20 cellular contexts compared by ENCODE assay signal in the genomic region with DNA sequence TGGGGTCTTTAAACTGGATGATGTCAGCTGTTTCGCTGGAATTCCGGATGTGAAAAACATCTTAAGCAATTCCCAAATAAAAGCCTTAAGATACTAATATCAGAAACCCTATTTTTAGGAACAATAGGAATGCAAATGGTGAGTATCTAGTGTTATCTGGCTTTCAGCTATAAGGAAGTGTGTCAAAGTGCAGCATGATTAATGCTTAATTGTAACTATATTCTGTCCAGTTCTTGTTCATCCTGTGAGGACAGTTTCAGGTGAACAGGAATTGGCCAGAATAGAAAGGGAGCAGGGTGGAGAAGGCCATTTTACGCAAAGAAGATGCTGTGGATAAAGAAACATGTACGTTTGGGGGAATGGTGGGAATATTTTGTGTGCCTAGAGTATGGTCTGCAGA.
A peak's percentile ranks its signal among the peaks of the same experiment; 100 is the strongest.
DNase-seq lines count a peak whose midpoint lies in the region; ATAC-seq, FAIRE-seq and TF ChIP-seq lines count a peak whose summit lies in the region.
"Had no signal": no experiment of that assay in that cellular context is flagged by ENCODE, and none has a peak within 500 bp of the region (broad histone marks: within the 10 kb centered on the region; RNA-seq: fewer than 3 reads in every experiment).

No MANE protein-coding gene starts in this region.

- peak overlapping the region; percentile 70 for H3K4ac ChIP-seq in IMR-90 (ENCODE audit: low read depth, low read length)

- intact Hi-C loops in IMR-90 (cut with micrococcal nuclease) (no loop called here), endothelial cell of umbilical vein (cut with micrococcal nuclease) (loop anchor here (5.0 to 10.0 kb wide), 2 partner anchors 100 to 327 kb away; no protein-coding TSS in a partner anchor)

- DNase-seq in A549 (ENCODE audit: low read depth in 1 of 2, low spot score in 1 of 2) (no peak), IMR-90 (no peak), endothelial cell of umbilical vein (ENCODE audit: low read depth, low spot score) (no peak), osteoblast (ENCODE audit: insufficient read length, low spot score, missing footprints) (no peak), ACHN (no peak), COLO829 (ENCODE audit: low spot score) (no peak), hepatic stellate cell (ENCODE audit: low spot score) (no peak)
- DNase-seq in activated CD8-positive, alpha-beta memory T cell treated with anti-CD3 and anti-CD28 coated beads, Interleukin-2, amount 50 U/mL, for 4 hours, result no peak
- DNase-seq: C1 segment of cervical spinal cord; DMS153; H7; NCI-H187; NCI-H446; NCI-H69; NK-92 treated with Interleukin-12 subunit alpha and Interleukin-12 subunit beta, amount 100 ng/mL, for 24 hours; RPMI8226 had no signal

- H3K9ac ChIP-seq in IMR-90 (ENCODE audit: low read depth, low read length) (no peak overlapping the region), endothelial cell of umbilical vein (replicated peaks; ENCODE audit: extremely low read depth, insufficient read depth, low read length) (no peak overlapping the region)

- 37% methylated on average over 4 of the region's 4 CpGs for WGBS in A549 (ENCODE audit: missing lambda C conversion rate)
- 60% methylated on average over 1 of the region's 4 CpGs; no CpG with 5 or more reads in 1 of the 2 experiments for WGBS in IMR-90 (ENCODE audit: extremely low coverage in 2 of 2, insufficient read length in 1 of 2), 2 experiments

- ATAC-seq in A549 (no peak), IMR-90 (ENCODE audit: low read depth) (no peak)
- ATAC-seq: K562 had no signal

- dilution Hi-C loops in IMR-90 (cut with HindIII; ENCODE audit: low sequenced_read_pairs, unreplicated experiment), result no loop called here
- dilution Hi-C loops in endothelial cell of umbilical vein (cut with MboI; ENCODE audit: extremely low pct_ligation_motif_present, low sequenced_read_pairs), result no loop called here

- H3K23ac ChIP-seq in IMR-90 (ENCODE audit: low read depth, low read length), result peak overlapping the region; percentile 71; the same call in 1 of the 2 replicates

- no peak overlapping the region for H2AFZ ChIP-seq in IMR-90 (replicated peaks; ENCODE audit: low read length, poor library complexity)
- no peak overlapping the region for H2AFZ ChIP-seq in endothelial cell of umbilical vein (ENCODE audit: low read depth, low read length)
- no peak overlapping the region for H2AFZ ChIP-seq in osteoblast (ENCODE audit: low read length)

- 0 out of 4 replicates have a peak overlapping the region, but pooled peaks of 1 of the 2 experiments have one; percentile 44 for H4K8ac ChIP-seq in IMR-90 (ENCODE audit: low read depth in 2 of 2, low read length in 2 of 2)

- no peaks in the 10 kb centered on the region for H3K36me3 ChIP-seq in IMR-90 (ENCODE audit: control insufficient read depth, insufficient read depth, low read length)
- no peaks in the 10 kb centered on the region for H3K36me3 ChIP-seq in endothelial cell of umbilical vein (ENCODE audit: control insufficient read depth in 2 of 2, extremely low read depth in 1 of 2, insufficient read depth in 2 of 2, low read length in 2 of 2)
- H3K36me3 ChIP-seq in osteoblast (ENCODE audit: insufficient read depth, low read length), result no peaks in the 10 kb centered on the region
- H3K36me3 ChIP-seq: SJCRH30 had no signal

- H2BK120ac ChIP-seq in IMR-90 (ENCODE audit: low read depth, low read length), result peak overlapping the region; percentile 91

- no peaks in the 10 kb centered on the region for H3K79me1 ChIP-seq in IMR-90 (ENCODE audit: low read depth in 1 of 2, low read length in 2 of 2)

- H3K27ac ChIP-seq in A549, result peak overlapping the region; percentile 66 to 83; a peak in 5 of 6 replicates
- no peak overlapping the region for H3K27ac ChIP-seq in IMR-90 (ENCODE audit: insufficient read depth, low read length)
- peak overlapping the region; percentile 42 for H3K27ac ChIP-seq in endothelial cell of umbilical vein (ENCODE audit: insufficient read depth, low read depth, low read length)
- peak overlapping the region; percentile 85 for H3K27ac ChIP-seq in osteoblast (ENCODE audit: low read depth, low read length)
- H3K27ac ChIP-seq: HL-60 had no signal

- no peak overlapping the region for H2AK9ac ChIP-seq in IMR-90 (replicated peaks; ENCODE audit: low read depth, low read length, poor library complexity)

- no peak overlapping the region for H3K4me3 ChIP-seq in A549
- H3K4me3 ChIP-seq in IMR-90 (ENCODE audit: insufficient read depth, low read depth, low read length), result no peak overlapping the region
- no peak overlapping the region for H3K4me3 ChIP-seq in endothelial cell of umbilical vein (replicated peaks in 1 of 3; ENCODE audit: insufficient read depth in 1 of 3, low read depth in 1 of 3, low read length in 3 of 3)
- no peak overlapping the region for H3K4me3 ChIP-seq in osteoblast (ENCODE audit: insufficient read depth, low read length)
- H3K4me3 ChIP-seq: K562, SJCRH30 had no signal

- no peaks in the 10 kb centered on the region for H3K79me2 ChIP-seq in endothelial cell of umbilical vein (ENCODE audit: control insufficient read depth, insufficient read depth, low read length)
- no peaks in the 10 kb centered on the region for H3K79me2 ChIP-seq in osteoblast (ENCODE audit: insufficient read depth, low read length)

- H2AK5ac ChIP-seq in IMR-90 (ENCODE audit: low read depth, low read length), result no peak overlapping the region; the same call in 1 of the 2 replicates

- H2BK5ac ChIP-seq in IMR-90 (ENCODE audit: low read depth, low read length, poor library complexity, severe bottlenecking), result peak overlapping the region; percentile 64

- peak overlapping the region; percentile 93 for H2BK20ac ChIP-seq in IMR-90 (ENCODE audit: low read depth, low read length)

- CTCF ChIA-PET in A549 (lab: Yijun Ruan, JAX) (interaction anchor here (1.0 to 2.6 kb wide), 2 partner anchors 11 to 86 kb away, joined by 3 to 8 read pairs; no protein-coding TSS in a partner anchor), IMR-90 (lab: Yijun Ruan, JAX) (no interaction called here), endothelial cell of umbilical vein (lab: Charles Lee) (interaction anchor here (1.2 to 3.1 kb wide), 4 partner anchors 12 to 215 kb away, joined by 3 to 15 read pairs (median 4); no protein-coding TSS in a partner anchor)

- POLR2A ChIA-PET in A549 (lab: Yijun Ruan, JAX), result no interaction called here
- POLR2A ChIA-PET in IMR-90 (lab: Charles Lee; ENCODE audit: unreplicated experiment), result no interaction called here
- POLR2A ChIA-PET in endothelial cell of umbilical vein (lab: Charles Lee), result no interaction called here

- peak overlapping the region; percentile 68 for H3K14ac ChIP-seq in IMR-90 (replicated peaks; ENCODE audit: low read depth, low read length)

- H3K9me3 ChIP-seq in A549 (peaks cover 2% of the 10 kb centered on the region; the same call in 1 of the 3 replicates), IMR-90 (ENCODE audit: control insufficient read depth, insufficient read depth, low read length) (no peaks in the 10 kb centered on the region), endothelial cell of umbilical vein (replicated peaks; ENCODE audit: control insufficient read depth, insufficient read depth, low read length) (no peaks in the 10 kb centered on the region), osteoblast (ENCODE audit: low read depth, low read length) (no peaks in the 10 kb centered on the region)

- no peak overlapping the region for H3K56ac ChIP-seq in IMR-90 (ENCODE audit: extremely low read depth, insufficient read depth, low read length)

- 0 out of 2 replicates have a peak overlapping the region, but pooled peaks have one; percentile 55 for H4K91ac ChIP-seq in IMR-90 (ENCODE audit: insufficient read depth, low read depth, low read length)

- BruUV-seq in IMR-90 (replicated peaks; lab: Mats Ljungman, UMichigan) (no TSS peak), endothelial cell of umbilical vein (replicated peaks; lab: Mats Ljungman, UMichigan) (no TSS peak)

- no peak overlapping the region for H3K18ac ChIP-seq in IMR-90 (ENCODE audit: low read depth, low read length)

- H3K4me2 ChIP-seq in A549 (no peak overlapping the region; the same call in 2 of the 3 replicates), IMR-90 (ENCODE audit: low read depth, low read length) (no peak overlapping the region), endothelial cell of umbilical vein (ENCODE audit: insufficient read depth, low read length) (peak overlapping the region; percentile 42), osteoblast (ENCODE audit: insufficient read depth, low read length) (peak overlapping the region; percentile 37)

- H3K4me1 ChIP-seq in A549, result peaks cover 52% of the 10 kb centered on the region
- H3K4me1 ChIP-seq in IMR-90 (ENCODE audit: control insufficient read depth, insufficient read depth, low read length), result peaks cover 18% of the 10 kb centered on the region
- H3K4me1 ChIP-seq in endothelial cell of umbilical vein (ENCODE audit: control insufficient read depth, extremely low read depth, insufficient read depth, low read length), result peaks cover 44% of the 10 kb centered on the region
- peaks cover 54% of the 10 kb centered on the region for H3K4me1 ChIP-seq in osteoblast (ENCODE audit: insufficient read depth, low read length)

- in situ Hi-C loops in IMR-90 (cut with MboI; ENCODE audit: low sequenced_read_pairs), result no loop called here
- in situ Hi-C loops in ACHN (cut with HindIII; ENCODE audit: low pct_ligation_motif_present, low pct_unique_long_range_greater_than_20kb, low sequenced_read_pairs), result no loop called here

- peak overlapping the region; percentile 70; the same call in 2 of the 3 replicates for H2BK15ac ChIP-seq in IMR-90 (ENCODE audit: low read depth, low read length)

- TF ChIP-seq RAD21 in A549 (conservative IDR thresholded peaks at IDR 0.05 in 1 of 2, IDR thresholded peaks at IDR 0.05 in 1 of 2) (no peak), IMR-90 (IDR thresholded peaks at IDR 0.05; ENCODE audit: low read length) (no peak)

- no peaks in the 10 kb centered on the region for H3K27me3 ChIP-seq in IMR-90 (ENCODE audit: control insufficient read depth, insufficient read depth, low read length)
- no peaks in the 10 kb centered on the region for H3K27me3 ChIP-seq in endothelial cell of umbilical vein (ENCODE audit: control insufficient read depth in 2 of 2, insufficient read depth in 2 of 2, low read length in 2 of 2)
- no peaks in the 10 kb centered on the region for H3K27me3 ChIP-seq in osteoblast (ENCODE audit: insufficient read depth, low read length)
- H3K27me3 ChIP-seq: SJCRH30 had no signal

- H3K9me1 ChIP-seq in IMR-90 (ENCODE audit: insufficient read depth, low read length) (peaks cover 13% of the 10 kb centered on the region), endothelial cell of umbilical vein (replicated peaks; ENCODE audit: control insufficient read depth, extremely low read depth, insufficient read depth, low read length) (no peaks in the 10 kb centered on the region)

- H4K5ac ChIP-seq in IMR-90 (ENCODE audit: low read depth, low read length), result no peak overlapping the region

- peak; percentile 32 for FAIRE-seq in A549 (lab: Jason Lieb, UNC)
- no peak for FAIRE-seq in endothelial cell of umbilical vein (lab: Jason Lieb, UNC)
- FAIRE-seq: GM19239, K562 had no signal

- TF ChIP-seq POLR2A in A549 (IDR thresholded peaks at IDR 0.05; ENCODE audit: low read length) (no peak), IMR-90 (IDR thresholded peaks at IDR 0.05; ENCODE audit: low read depth, low read length) (no peak), endothelial cell of umbilical vein (IDR thresholded peaks at IDR 0.05; ENCODE audit: low read depth, low read length) (no peak)

- TF ChIP-seq CTCF in A549 (IDR thresholded peaks at IDR 0.05) (no peak), IMR-90 (conservative IDR thresholded peaks at IDR 0.05; ENCODE audit: low read depth, low read length) (no peak), endothelial cell of umbilical vein (IDR thresholded peaks at IDR 0.05; ENCODE audit: extremely low read depth in 1 of 2, insufficient read depth in 1 of 2, low read depth in 1 of 2, low read length in 2 of 2) (no peak), osteoblast (IDR thresholded peaks at IDR 0.05; ENCODE audit: extremely low read depth, low read depth, low read length) (no peak)

- TF ChIP-seq EP300 in A549 (IDR thresholded peaks at IDR 0.05), result no peak

- H4K20me1 ChIP-seq in IMR-90 (ENCODE audit: insufficient read depth, low read length) (no peaks in the 10 kb centered on the region), endothelial cell of umbilical vein (replicated peaks; ENCODE audit: control insufficient read depth, extremely low read depth, insufficient read depth, low read length) (no peaks in the 10 kb centered on the region), osteoblast (ENCODE audit: insufficient read depth, low read length) (no peaks in the 10 kb centered on the region)

Comparison
In these comparisons a context has a peak if more than half of its experiments do, and no peak if none do; other contexts are left out.
1. H3K4me2 ChIP-seq: peak in endothelial cell of umbilical vein (single experiment) and osteoblast (single experiment); none in A549 (single experiment) and IMR-90 (single experiment).